29 cellular contexts compared by ENCODE assay signal in the genomic region with DNA sequence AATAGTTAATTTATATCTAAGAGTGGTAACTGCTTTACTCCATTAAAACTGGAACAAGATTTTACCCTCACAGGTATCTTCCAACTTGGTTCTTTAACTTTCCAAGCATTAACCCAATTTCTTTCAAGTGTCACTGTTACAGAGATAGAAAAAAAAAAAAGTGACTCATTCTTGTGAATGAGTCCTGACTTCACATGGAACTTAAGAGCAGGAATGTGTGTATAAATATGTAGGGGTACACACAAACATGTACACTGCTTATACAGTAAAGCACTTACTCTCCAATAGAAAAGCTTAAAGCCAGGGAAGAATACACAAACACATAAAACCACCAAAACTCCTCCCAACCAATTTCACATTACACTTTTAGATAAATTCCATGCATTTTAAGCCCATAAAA.
"Had no signal": no experiment of that assay in that cellular context is flagged by ENCODE, and none has a peak within 500 bp of the region (broad histone marks: within the 10 kb centered on the region; RNA-seq: fewer than 3 reads in every experiment).

No MANE protein-coding gene starts in this region.

- DNase-seq: activated CD4-positive, alpha-beta T cell treated with anti-CD3 and anti-CD28 coated beads for 4 hours; activated CD4-positive, alpha-beta T cell treated with anti-CD3 and anti-CD28 coated beads, Interleukin-2, amount 50 U/mL, for 4 hours; activated CD8-positive, alpha-beta memory T cell treated with anti-CD3 and anti-CD28 coated beads, Interleukin-2, amount 50 U/mL, for 4 hours; activated effector memory CD4-positive, alpha-beta T cell treated with anti-CD3 and anti-CD28 coated beads, Interleukin-2, amount 50 U/mL, for 16 hours; activated naive CD4-positive, alpha-beta T cell treated with anti-CD3 and anti-CD28 coated beads for 36 hours; activated naive CD8-positive, alpha-beta T cell treated with anti-CD3 and anti-CD28 coated beads for 36 hours; activated T-cell treated with anti-CD3 and anti-CD28 coated beads, Interleukin-2, amount 50 U/mL, for 1 hour; adrenal gland; heart left ventricle; hypothalamus; left ventricle myocardium inferior; mucosa of descending colon; retina; sigmoid colon; stimulated activated CD4-positive, alpha-beta T cell treated with anti-CD3 and anti-CD28 coated beads, Interleukin-1b, Interleukin-23, amount 100 ng/mL, for 48 hours; stimulated activated naive B cell treated with anti-CD40 and anti-IgM and Interleukin-4, amounts not matched to agents 10 μg/mL and 1 μg/mL and 100 μg/mL, for 72 hours; stomach; tibial artery; upper lobe of right lung had no signal

- H3K27ac Mint-ChIP-seq: activated naive CD4-positive, alpha-beta T cell treated with anti-CD3 and anti-CD28 coated beads for 36 hours; activated naive CD8-positive, alpha-beta T cell treated with anti-CD3 and anti-CD28 coated beads for 36 hours; activated T-helper 1 cell treated with anti-CD3 and anti-CD28 coated beads, Interleukin-12 subunit alpha, Interleukin-12 subunit beta, Interleukin-2, Interleukin-4 antibody, amounts not matched to agents 30 ng/mL and 10 ng/mL and 1 ng/mL, durations not matched to agents 14 hours and 24 hours and 36 hours; brain; nephron; stimulated activated naive B cell treated with anti-CD40 and anti-IgM and Interleukin-4, amounts not matched to agents 10 μg/mL and 1 μg/mL and 100 μg/mL, for 72 hours had no signal

- ATAC-seq: esophagus mucosa; heart left ventricle; mucosa of descending colon; stimulated activated naive B cell treated with anti-CD40 and anti-IgM and Interleukin-4, amounts not matched to agents 10 μg/mL and 1 μg/mL and 100 μg/mL, for 72 hours; upper lobe of right lung had no signal

- H3K27ac ChIP-seq: adrenal gland, ascending aorta, heart left ventricle, left ventricle myocardium inferior, neutrophil, sigmoid colon, stomach, suprapubic skin, tibial artery, upper lobe of right lung, VCaP had no signal

- H3K4me1 ChIP-seq: suprapubic skin, upper lobe of right lung had no signal

- H3K27me3 ChIP-seq: adrenal gland, ascending aorta, heart left ventricle, neutrophil, sigmoid colon, stomach, suprapubic skin, tibial artery, upper lobe of right lung had no signal

- H3K4me3 ChIP-seq: adrenal gland, ascending aorta, heart left ventricle, left ventricle myocardium inferior, lung, mucosa of descending colon, sigmoid colon, smooth muscle cell, stomach, suprapubic skin, tibial artery, upper lobe of right lung had no signal

- H3K9me3 ChIP-seq: adrenal gland, ascending aorta, heart left ventricle, left ventricle myocardium inferior, mucosa of descending colon, neutrophil, sigmoid colon, stomach, suprapubic skin, tibial artery, upper lobe of right lung had no signal

- H3K9me3 Mint-ChIP-seq: activated naive CD4-positive, alpha-beta T cell treated with anti-CD3 and anti-CD28 coated beads for 36 hours; activated naive CD8-positive, alpha-beta T cell treated with anti-CD3 and anti-CD28 coated beads for 36 hours; activated T-helper 1 cell treated with anti-CD3 and anti-CD28 coated beads, Interleukin-12 subunit alpha, Interleukin-12 subunit beta, Interleukin-2, Interleukin-4 antibody, amounts not matched to agents 30 ng/mL and 10 ng/mL and 1 ng/mL, durations not matched to agents 14 hours and 24 hours and 36 hours; brain; nephron; stimulated activated naive B cell treated with anti-CD40 and anti-IgM and Interleukin-4, amounts not matched to agents 10 μg/mL and 1 μg/mL and 100 μg/mL, for 72 hours had no signal

- H3K4me1 Mint-ChIP-seq: activated naive CD8-positive, alpha-beta T cell treated with anti-CD3 and anti-CD28 coated beads for 36 hours had no signal

- H3K4me2 ChIP-seq: smooth muscle cell had no signal

- H3K4me3 Mint-ChIP-seq: activated naive CD4-positive, alpha-beta T cell treated with anti-CD3 and anti-CD28 coated beads for 36 hours; activated naive CD8-positive, alpha-beta T cell treated with anti-CD3 and anti-CD28 coated beads for 36 hours; activated T-helper 1 cell treated with anti-CD3 and anti-CD28 coated beads, Interleukin-12 subunit alpha, Interleukin-12 subunit beta, Interleukin-2, Interleukin-4 antibody, amounts not matched to agents 30 ng/mL and 10 ng/mL and 1 ng/mL, durations not matched to agents 14 hours and 24 hours and 36 hours; brain; nephron; stimulated activated naive B cell treated with anti-CD40 and anti-IgM and Interleukin-4, amounts not matched to agents 10 μg/mL and 1 μg/mL and 100 μg/mL, for 72 hours had no signal

- H3K27me3 Mint-ChIP-seq: activated naive CD8-positive, alpha-beta T cell treated with anti-CD3 and anti-CD28 coated beads for 36 hours; brain; stimulated activated naive B cell treated with anti-CD40 and anti-IgM and Interleukin-4, amounts not matched to agents 10 μg/mL and 1 μg/mL and 100 μg/mL, for 72 hours had no signal
